Comparison of ENCODE assay signal across 17 cellular contexts in genomic region chr17:1447061-1447460, GRCh38. TPM values are rescaled to one million over a fixed set of nuclear protein-coding genes. Genes with fewer than 3 reads are reported as not detected.
DNase-seq lines count a peak whose midpoint lies in the region; ATAC-seq and TF ChIP-seq lines count a peak whose summit lies in the region.
"Had no signal": no experiment of that assay in that cellular context is flagged by ENCODE, and none has a peak within 500 bp of the region (broad histone marks: within the 10 kb centered on the region; RNA-seq: fewer than 3 reads in every experiment).

No MANE protein-coding gene starts in this region.

- no peaks in the 10 kb centered on the region for H3K27me3 Mint-ChIP-seq in T-helper 2 cell treated with Interferon-gamma antibody and Interleukin-4, amounts not matched to agents 5 μg/mL and 100 μg/mL, for 36 hours (ENCODE audit: low read depth)
- no peaks in the 10 kb centered on the region for H3K27me3 Mint-ChIP-seq in activated CD4-positive, alpha-beta memory T cell treated with anti-CD3 and anti-CD28 coated beads for 36 hours
- H3K27me3 Mint-ChIP-seq: brain had no signal

- H3K36me3 ChIP-seq in Karpas-422 (ENCODE audit: insufficient read depth, low read length): 0 out of 2 replicates have a peak, but pooled peaks cover 6% of the 10 kb centered on the region
- peaks cover 0 to 49% (median 0%) of the 10 kb centered on the region in 3 donors for H3K36me3 ChIP-seq in esophagus squamous epithelium
- H3K36me3 ChIP-seq in trophoblast cell (ENCODE audit: control insufficient read depth in 1 of 2, insufficient read depth in 2 of 2, low read length in 2 of 2): peaks cover 11 to 30% of the 10 kb centered on the region in 2 experiments

- peak overlapping the region; percentile 31 for H3K27ac Mint-ChIP-seq in T-helper 2 cell treated with Interferon-gamma antibody and Interleukin-4, amounts not matched to agents 5 μg/mL and 100 μg/mL, for 36 hours
- H3K27ac Mint-ChIP-seq in activated CD4-positive, alpha-beta memory T cell treated with anti-CD3 and anti-CD28 coated beads for 36 hours: no peak overlapping the region
- H3K27ac Mint-ChIP-seq: brain; nephron; T-helper 1 cell treated with Interleukin-12 subunit alpha and Interleukin-12 subunit beta and Interleukin-4 antibody, amounts not matched to agents 30 μg/mL and 1 μg/mL, for 36 hours had no signal

- intact Hi-C loops in esophagus squamous epithelium (cut with DNase I): no loop called here
- intact Hi-C loops in activated CD4-positive, alpha-beta memory T cell treated with anti-CD3 and anti-CD28 coated beads for 36 hours (cut with micrococcal nuclease): no loop called here

- no peaks in the 10 kb centered on the region for H3K27me3 ChIP-seq in Karpas-422 (ENCODE audit: low read length)
- H3K27me3 ChIP-seq in esophagus squamous epithelium: no peaks in the 10 kb centered on the region
- H3K27me3 ChIP-seq in trophoblast cell (ENCODE audit: insufficient read depth, low read length): no peaks in the 10 kb centered on the region

- no peaks in the 10 kb centered on the region for H3K9me3 Mint-ChIP-seq in T-helper 2 cell treated with Interferon-gamma antibody and Interleukin-4, amounts not matched to agents 5 μg/mL and 100 μg/mL, for 36 hours
- H3K9me3 Mint-ChIP-seq in activated CD4-positive, alpha-beta memory T cell treated with anti-CD3 and anti-CD28 coated beads for 36 hours: no peaks in the 10 kb centered on the region
- H3K9me3 Mint-ChIP-seq: nephron; T-helper 1 cell treated with Interleukin-12 subunit alpha and Interleukin-12 subunit beta and Interleukin-4 antibody, amounts not matched to agents 30 μg/mL and 1 μg/mL, for 36 hours had no signal

- H3K79me1 ChIP-seq in trophoblast cell (ENCODE audit: low read length): no peaks in the 10 kb centered on the region

- no peak overlapping the region for H4K8ac ChIP-seq in trophoblast cell (ENCODE audit: low read depth, low read length)

- no peak for TF ChIP-seq POLR2A in esophagus squamous epithelium (IDR thresholded peaks at IDR 0.05)

- H4K12ac ChIP-seq in trophoblast cell (ENCODE audit: low read depth, low read length): no peak overlapping the region

- H4K91ac ChIP-seq in trophoblast cell (ENCODE audit: low read depth, low read length): no peak overlapping the region

- H2BK120ac ChIP-seq in trophoblast cell (ENCODE audit: insufficient read depth, low read length, poor library complexity): no peak overlapping the region

- no peaks in the 10 kb centered on the region for H3K9me3 ChIP-seq in Karpas-422 (ENCODE audit: low read length)
- H3K9me3 ChIP-seq in esophagus squamous epithelium: no peaks in the 10 kb centered on the region
- peaks cover 2% of the 10 kb centered on the region for H3K9me3 ChIP-seq in trophoblast cell (ENCODE audit: insufficient read depth, low read depth, low read length)

- H3K4me3 ChIP-seq in Karpas-422 (ENCODE audit: low read length) (no peak overlapping the region), esophagus squamous epithelium (peak overlapping the region in 1 of 4 donors; percentile 7), trophoblast cell (ENCODE audit: low read depth, low read length) (no peak overlapping the region)

- no peak overlapping the region for H3K4me2 ChIP-seq in Karpas-422 (ENCODE audit: low read depth, low read length, poor library complexity, severe bottlenecking)
- H3K4me2 ChIP-seq in trophoblast cell (ENCODE audit: low read length): no peak overlapping the region

- no peak overlapping the region for H3K27ac ChIP-seq in Karpas-422 (ENCODE audit: low read length)
- peak overlapping the region in 3 of 4 donors; percentile 25 to 49 (median 41) for H3K27ac ChIP-seq in esophagus squamous epithelium
- no peak overlapping the region for H3K27ac ChIP-seq in trophoblast cell (ENCODE audit: low read depth, low read length)

- H2AFZ ChIP-seq in Karpas-422 (ENCODE audit: low read length): no peak overlapping the region
- H2AFZ ChIP-seq in trophoblast cell (ENCODE audit: insufficient read depth, low read length, poor library complexity): no peak overlapping the region

- ATAC-seq in GM19467 (IDR thresholded peaks at IDR 0.05; ENCODE audit: unreplicated experiment): no peak

- no peak overlapping the region for H2BK12ac ChIP-seq in trophoblast cell (ENCODE audit: low read length)

- H3K4me3 Mint-ChIP-seq in T-helper 2 cell treated with Interferon-gamma antibody and Interleukin-4, amounts not matched to agents 5 μg/mL and 100 μg/mL, for 36 hours: no peak overlapping the region
- H3K4me3 Mint-ChIP-seq in activated CD4-positive, alpha-beta memory T cell treated with anti-CD3 and anti-CD28 coated beads for 36 hours: no peak overlapping the region
- H3K4me3 Mint-ChIP-seq: brain; nephron; T-helper 1 cell treated with Interleukin-12 subunit alpha and Interleukin-12 subunit beta and Interleukin-4 antibody, amounts not matched to agents 30 μg/mL and 1 μg/mL, for 36 hours had no signal

- no peak overlapping the region for H2BK5ac ChIP-seq in trophoblast cell (ENCODE audit: low read depth, low read length, poor library complexity)

- CTCF ChIA-PET in activated CD4-positive, alpha-beta memory T cell treated with anti-CD3 and anti-CD28 coated beads for 36 hours (lab: Charles Lee): no interaction called here

- H3K9ac ChIP-seq in Karpas-422 (ENCODE audit: low read length) (no peak overlapping the region), trophoblast cell (ENCODE audit: low read length) (no peak overlapping the region)

- no peak overlapping the region for H3K14ac ChIP-seq in trophoblast cell (ENCODE audit: low read length)

- H4K20me1 ChIP-seq in Karpas-422 (ENCODE audit: insufficient read depth, low read depth, low read length): peaks cover 15% of the 10 kb centered on the region; the same call in 1 of the 2 replicates

- H2AK5ac ChIP-seq in trophoblast cell (ENCODE audit: low read length): no peak overlapping the region

- H3K79me2 ChIP-seq in Karpas-422 (ENCODE audit: low read length): peaks cover 92% of the 10 kb centered on the region
- H3K79me2 ChIP-seq in trophoblast cell (ENCODE audit: control insufficient read depth, insufficient read depth, low read length, poor library complexity): peaks cover 30% of the 10 kb centered on the region

- POLR2A ChIA-PET in activated CD4-positive, alpha-beta memory T cell treated with anti-CD3 and anti-CD28 coated beads for 36 hours (lab: Charles Lee): no interaction called here

- no peaks in the 10 kb centered on the region for H3K4me1 ChIP-seq in Karpas-422 (ENCODE audit: low read length)
- peaks cover 0 to 73% (median 15%) of the 10 kb centered on the region in 3 donors for H3K4me1 ChIP-seq in esophagus squamous epithelium
- H3K4me1 ChIP-seq in trophoblast cell (ENCODE audit: control insufficient read depth in 1 of 2, insufficient read depth in 2 of 2, low read length in 2 of 2): peaks cover 4 to 5% of the 10 kb centered on the region in 2 experiments

- H3K23ac ChIP-seq in trophoblast cell (ENCODE audit: low read length): no peak overlapping the region

- no peak for TF ChIP-seq CTCF in esophagus squamous epithelium (IDR thresholded peaks at IDR 0.05)

- no peak overlapping the region for H3K18ac ChIP-seq in trophoblast cell (ENCODE audit: low read length)

- WGBS in esophagus squamous epithelium, 2 donors: 53 to 65% methylated on average over 7 of the region's 7 CpGs
- no CpG with 5 or more reads among the region's 7 CpGs for WGBS in trophoblast cell (ENCODE audit: extremely low coverage, insufficient coverage, insufficient read length)

- DNase-seq in T-helper 2 cell treated with Interferon-gamma antibody and Interleukin-4, amounts not matched to agents 5 μg/mL and 100 μg/mL, for 36 hours (ENCODE audit: low spot score): no peak
- no peak for DNase-seq in T-helper 2 cell
- peak; percentile 28 for DNase-seq in Karpas-422
- no peak for DNase-seq in esophagus squamous epithelium (lab: John Stamatoyannopoulos, UW)
- DNase-seq in trophoblast cell: no peak
- no peak for DNase-seq in NCI-H1694 treated with DMSO at 0.1 percent for 48 hours (lab: John Stamatoyannopoulos, UW)
- no peak for DNase-seq in activated CD4-positive, alpha-beta memory T cell treated with anti-CD3 and anti-CD28 coated beads for 36 hours
- DNase-seq: 8988T; activated gamma-delta T cell; GOT3; NCI-H1694; NCI-H526 treated with DMSO at 0.1 percent for 48 hours; stimulated activated naive CD4-positive, alpha-beta T cell treated with Interleukin-2 at 50 U/mL for 16 hours had no signal

- H3K9me2 ChIP-seq in Karpas-422 (replicated peaks; ENCODE audit: insufficient read depth, low read length): no peaks in the 10 kb centered on the region

- H3K36me3 Mint-ChIP-seq in T-helper 2 cell treated with Interferon-gamma antibody and Interleukin-4, amounts not matched to agents 5 μg/mL and 100 μg/mL, for 36 hours (ENCODE audit: low read depth): peaks cover 17% of the 10 kb centered on the region
- H3K36me3 Mint-ChIP-seq in activated CD4-positive, alpha-beta memory T cell treated with anti-CD3 and anti-CD28 coated beads for 36 hours: peaks cover 6% of the 10 kb centered on the region

- H3K4me1 Mint-ChIP-seq in T-helper 2 cell treated with Interferon-gamma antibody and Interleukin-4, amounts not matched to agents 5 μg/mL and 100 μg/mL, for 36 hours (ENCODE audit: low read depth): peaks cover 15% of the 10 kb centered on the region
- peaks cover 42% of the 10 kb centered on the region for H3K4me1 Mint-ChIP-seq in activated CD4-positive, alpha-beta memory T cell treated with anti-CD3 and anti-CD28 coated beads for 36 hours (ENCODE audit: low read depth)

- H3K4ac ChIP-seq in trophoblast cell (ENCODE audit: low read depth, low read length): peak overlapping the region; percentile 49

RNA-seq across cellular contexts. Expression of gene CRK, which starts 9.0 kb away (rescaled TPM):
- total RNA-seq in Karpas-422 (2014; rRNA removed; shearing (Covaris generic); ENCODE audit: low replicate concordance): 14.1 and 19.5 TPM in 2 replicates
- 10 to 100 TPM; 33.8 to 59.3 (median 51.2) TPM for total RNA-seq in esophagus squamous epithelium
- polyA plus RNA-seq in trophoblast cell (2013): 43.6 and 43.9 TPM in 2 replicates
- total RNA-seq in activated CD4-positive, alpha-beta memory T cell treated with anti-CD3 and anti-CD28 coated beads for 36 hours: 10 to 100 TPM; 14.1 to 17.8 TPM

RNA-seq across cellular contexts. Expression of gene MYO1C, which starts 45.4 kb away (rescaled TPM):
- total RNA-seq in Karpas-422 (2014; rRNA removed; shearing (Covaris generic); ENCODE audit: low replicate concordance): 14.7 and 20.5 TPM in 2 replicates
- total RNA-seq in esophagus squamous epithelium: 10 to 100 TPM; 62.0 to 80.5 (median 64.2) TPM
- polyA plus RNA-seq in trophoblast cell (2013): 83.3 and 84.7 TPM in 2 replicates
- 10 to 100 TPM; 42.8 to 46.7 TPM for total RNA-seq in activated CD4-positive, alpha-beta memory T cell treated with anti-CD3 and anti-CD28 coated beads for 36 hours

RNA-seq across cellular contexts. Expression of gene YWHAE, which starts 47.0 kb away (rescaled TPM):
- 189 and 298 TPM in 2 replicates for total RNA-seq in Karpas-422 (2014; rRNA removed; shearing (Covaris generic); ENCODE audit: low replicate concordance)
- 100 to 1,000 TPM; 505 to 758 (median 567) TPM for total RNA-seq in esophagus squamous epithelium
- polyA plus RNA-seq in trophoblast cell (2013): 619 and 645 TPM in 2 replicates
- total RNA-seq in activated CD4-positive, alpha-beta memory T cell treated with anti-CD3 and anti-CD28 coated beads for 36 hours: 100 to 1,000 TPM; 505 to 509 TPM

Comparison
In these comparisons a context has a peak if more than half of its experiments do, and no peak if none do; other contexts are left out.
1. H3K27ac ChIP-seq: peak in esophagus squamous epithelium (3 of 4); none in Karpas-422 (single experiment) and trophoblast cell (single experiment).